ENCODE assay signal across 14 cellular contexts in genomic region chr10:6384847-6385246, GRCh38.
DNase-seq lines count a peak whose midpoint lies in the region; ATAC-seq, FAIRE-seq and TF ChIP-seq lines count a peak whose summit lies in the region.
"Had no signal": no experiment of that assay in that cellular context is flagged by ENCODE, and none has a peak within 500 bp of the region (broad histone marks: within the 10 kb centered on the region; RNA-seq: fewer than 3 reads in every experiment).

No MANE protein-coding gene starts in this region.

- H3K23me2 ChIP-seq in H1 (ENCODE audit: low read depth, low read length) = no peaks in the 10 kb centered on the region; the same call in 1 of the 2 replicates

- no peak overlapping the region for H2BK12ac ChIP-seq in H1 (ENCODE audit: low read depth, low read length)
- no peak overlapping the region for H2BK12ac ChIP-seq in mesenchymal stem cell (ENCODE audit: low read length in 2 of 2)

- H2BK15ac ChIP-seq in H1 (ENCODE audit: low read length) (no peak overlapping the region), mesenchymal stem cell (ENCODE audit: low read depth, poor library complexity, severe bottlenecking) (no peak overlapping the region)

- peaks cover 0 to 2% of the 10 kb centered on the region in 2 experiments for H4K20me1 ChIP-seq in H1 (replicated peaks in 1 of 2; ENCODE audit: control insufficient read depth in 1 of 2, insufficient read depth in 2 of 2, low read length in 2 of 2)

- H3K56ac ChIP-seq in H1 (replicated peaks; ENCODE audit: insufficient read length, low read depth, low read length) = no peak overlapping the region

- H3K27me3 ChIP-seq in H1 (replicated peaks in 1 of 4; ENCODE audit: control insufficient read depth in 3 of 4, extremely low read depth in 1 of 4, insufficient read depth in 3 of 4, low read length in 3 of 4) (no peaks in the 10 kb centered on the region), mesenchymal stem cell (ENCODE audit: control insufficient read depth in 1 of 2, insufficient read depth in 1 of 2, low read length in 2 of 2) (no peaks in the 10 kb centered on the region)
- H3K27me3 ChIP-seq: BE2C had no signal

- DNase-seq in H1 (ENCODE audit: low read depth in 1 of 2, low spot score in 2 of 2) (no peak), mesenchymal stem cell (no peak), substantia nigra (lab: John Stamatoyannopoulos, UW) (no peak)
- no peak for DNase-seq in activated naive CD8-positive, alpha-beta T cell treated with anti-CD3 and anti-CD28 coated beads for 36 hours
- DNase-seq: BE2C; CD4-positive, alpha-beta memory T cell; DMS79; GM23248; H7 had no signal

- H2AK5ac ChIP-seq in H1 (ENCODE audit: low read depth, low read length) (no peak overlapping the region), mesenchymal stem cell (ENCODE audit: low read length, severe bottlenecking) (no peak overlapping the region)

- H3K4me3 ChIP-seq in H1 (ENCODE audit: extremely low read depth in 1 of 4, insufficient read depth in 2 of 4, low read depth in 3 of 4, low read length in 4 of 4) (no peak overlapping the region), mesenchymal stem cell (ENCODE audit: insufficient read depth in 1 of 2, low read depth in 1 of 2, low read length in 2 of 2) (no peak overlapping the region)
- H3K4me3 ChIP-seq: A549, GM23248 had no signal

- H2BK5ac ChIP-seq in H1 (ENCODE audit: low read depth, low read length) (no peak overlapping the region), mesenchymal stem cell (ENCODE audit: low read depth, low read length, poor library complexity, severe bottlenecking) (no peak overlapping the region)

- H4K5ac ChIP-seq in H1 (ENCODE audit: insufficient read length, low read depth, low read length) = no peak overlapping the region

- H3K36me3 ChIP-seq in H1 (ENCODE audit: control insufficient read depth in 2 of 4, insufficient read depth in 4 of 4, low read length in 3 of 4) (no peaks in the 10 kb centered on the region; a peak in 1 of 8 replicates), mesenchymal stem cell (ENCODE audit: control insufficient read depth in 1 of 2, insufficient read depth in 2 of 2, low read depth in 1 of 2, low read length in 2 of 2) (no peaks in the 10 kb centered on the region)
- H3K36me3 ChIP-seq: BE2C had no signal

- H3K79me2 ChIP-seq in H1 (ENCODE audit: control insufficient read depth in 1 of 2, insufficient read depth in 2 of 2, low read length in 2 of 2) = no peaks in the 10 kb centered on the region; a peak in 1 of 4 replicates

- no peak for TF ChIP-seq EP300 in H1 (IDR thresholded peaks at IDR 0.05; ENCODE audit: borderline replicate concordance in 1 of 2, low read depth in 2 of 2, low read length in 2 of 2)

- ATAC-seq in HG03460 (IDR thresholded peaks at IDR 0.05; ENCODE audit: unreplicated experiment) (no peak), HG03469 (IDR thresholded peaks at IDR 0.05; ENCODE audit: unreplicated experiment) (no peak)

- peaks cover 26% of the 10 kb centered on the region for H3K4me1 Mint-ChIP-seq in activated naive CD8-positive, alpha-beta T cell treated with anti-CD3 and anti-CD28 coated beads for 36 hours

- H3K36me3 Mint-ChIP-seq in activated naive CD8-positive, alpha-beta T cell treated with anti-CD3 and anti-CD28 coated beads for 36 hours = peaks cover 25% of the 10 kb centered on the region

- POLR2A ChIA-PET in H1 (lab: Charles Lee; ENCODE audit: partially characterized antibody) = interaction anchor here (1.3 kb wide), 1 partner anchor 11 kb away, joined by 4 read pairs; no protein-coding TSS in a partner anchor

- no peak for TF ChIP-seq RAD21 in H1 (IDR thresholded peaks at IDR 0.05 in 1 of 2, conservative IDR thresholded peaks at IDR 0.05 in 1 of 2; ENCODE audit: low read depth in 2 of 2, low read length in 2 of 2)

- no peak overlapping the region for H3K4me2 ChIP-seq in H1 (ENCODE audit: insufficient read depth in 1 of 2, low read depth in 2 of 2, low read length in 2 of 2)
- no peak overlapping the region for H3K4me2 ChIP-seq in mesenchymal stem cell (ENCODE audit: low read length, poor library complexity, severe bottlenecking)
- H3K4me2 ChIP-seq: A549 had no signal

- no peak for TF ChIP-seq CTCF in H1 (IDR thresholded peaks at IDR 0.05; ENCODE audit: control extremely low read depth in 1 of 3, insufficient read depth in 1 of 3, low read depth in 1 of 3, low read length in 3 of 3)

- H4K91ac ChIP-seq in H1 (replicated peaks; ENCODE audit: insufficient read length, low read length) (peak overlapping the region; percentile 5), mesenchymal stem cell (ENCODE audit: low read length) (peak overlapping the region; percentile 59)

- H3K23ac ChIP-seq in H1 (ENCODE audit: insufficient read length) = no peak overlapping the region
- H3K23ac ChIP-seq in mesenchymal stem cell (ENCODE audit: low read length in 2 of 2) = no peak overlapping the region

- no peak overlapping the region for H3K27ac Mint-ChIP-seq in activated naive CD8-positive, alpha-beta T cell treated with anti-CD3 and anti-CD28 coated beads for 36 hours
- H3K27ac Mint-ChIP-seq: CD4-positive, alpha-beta memory T cell had no signal

- H3K27ac ChIP-seq in H1 (ENCODE audit: low read depth, low read length) = no peak overlapping the region
- H3K27ac ChIP-seq in mesenchymal stem cell (ENCODE audit: low read length, poor library complexity, severe bottlenecking) = no peak overlapping the region
- H3K27ac ChIP-seq in substantia nigra (ENCODE audit: low read depth, low read length, poor library complexity, severe bottlenecking) = peak overlapping the region; percentile 6
- H3K27ac ChIP-seq: C4-2B, GM23248 had no signal

- TF ChIP-seq POLR2A in H1 (IDR thresholded peaks at IDR 0.05; ENCODE audit: control extremely low read depth in 1 of 2, low read depth in 2 of 2, low read length in 2 of 2) = no peak

- FAIRE-seq in H1 (lab: Jason Lieb, UNC) = no peak
- FAIRE-seq: A549, GM12891 had no signal

- H3K27me3 Mint-ChIP-seq in activated naive CD8-positive, alpha-beta T cell treated with anti-CD3 and anti-CD28 coated beads for 36 hours = no peaks in the 10 kb centered on the region
- H3K27me3 Mint-ChIP-seq: CD4-positive, alpha-beta memory T cell had no signal

- H3K9ac ChIP-seq in H1 (replicated peaks in 1 of 4; ENCODE audit: extremely low read depth in 1 of 4, low read depth in 3 of 4, low read length in 3 of 4) = no peak overlapping the region
- H3K9ac ChIP-seq in mesenchymal stem cell (ENCODE audit: low read length) = no peak overlapping the region
- H3K9ac ChIP-seq: GM23248 had no signal

- H3K9me3 Mint-ChIP-seq in activated naive CD8-positive, alpha-beta T cell treated with anti-CD3 and anti-CD28 coated beads for 36 hours = peaks cover 30% of the 10 kb centered on the region

- H3K4me1 ChIP-seq in H1 (replicated peaks in 1 of 4; ENCODE audit: control insufficient read depth in 3 of 4, insufficient read depth in 4 of 4, low read length in 3 of 4) (no peaks in the 10 kb centered on the region), mesenchymal stem cell (ENCODE audit: control insufficient read depth, insufficient read depth, low read depth, low read length) (peaks cover 10% of the 10 kb centered on the region)
- H3K4me1 ChIP-seq: BE2C had no signal

- H2AFZ ChIP-seq in H1 (ENCODE audit: low read length) = no peak overlapping the region
- no peak overlapping the region for H2AFZ ChIP-seq in mesenchymal stem cell (ENCODE audit: low read depth, low read length)
- H2AFZ ChIP-seq: GM23248 had no signal

- H3K79me1 ChIP-seq in H1 (ENCODE audit: low read depth, low read length) (no peaks in the 10 kb centered on the region), mesenchymal stem cell (replicated peaks; ENCODE audit: low read length, poor library complexity, severe bottlenecking) (no peaks in the 10 kb centered on the region)

- no peak overlapping the region for H2BK20ac ChIP-seq in H1 (ENCODE audit: low read length)

- H2BK120ac ChIP-seq in H1 (replicated peaks; ENCODE audit: low read depth, low read length) = no peak overlapping the region
- no peak overlapping the region for H2BK120ac ChIP-seq in mesenchymal stem cell (ENCODE audit: low read depth, low read length)

- H4K8ac ChIP-seq in H1 (ENCODE audit: extremely low read depth, insufficient read depth, low read length) (no peak overlapping the region), mesenchymal stem cell (ENCODE audit: low read length) (no peak overlapping the region)

- CTCF ChIA-PET in H1 (lab: Charles Lee; ENCODE audit: partially characterized antibody) = interaction anchor here (1.1 kb wide), 1 partner anchor 13 kb away, joined by 3 read pairs; no protein-coding TSS in a partner anchor

- no peak overlapping the region for H3K4me3 Mint-ChIP-seq in activated naive CD8-positive, alpha-beta T cell treated with anti-CD3 and anti-CD28 coated beads for 36 hours
- H3K4me3 Mint-ChIP-seq: CD4-positive, alpha-beta memory T cell had no signal

- H3K9me3 ChIP-seq in H1 (ENCODE audit: insufficient read depth in 2 of 2, low read depth in 1 of 2, low read length in 1 of 2) = peaks cover 21 to 30% of the 10 kb centered on the region in 2 experiments
- H3K9me3 ChIP-seq in mesenchymal stem cell (ENCODE audit: control insufficient read depth, low read length) = peaks cover 19% of the 10 kb centered on the region
- H3K9me3 ChIP-seq: BE2C had no signal

- H3K14ac ChIP-seq in H1 (ENCODE audit: insufficient read length) (no peak overlapping the region), mesenchymal stem cell (ENCODE audit: low read length in 2 of 2) (no peak overlapping the region)

- 85% methylated on average over 3 of the region's 3 CpGs; no CpG with 5 or more reads in 1 of the 2 experiments for WGBS in H1 (ENCODE audit: extremely low coverage in 1 of 2, insufficient coverage in 1 of 2, insufficient read length in 1 of 2, insufficient replicate concordance in 2 of 2, low coverage in 1 of 2, low lambda C conversion rate in 2 of 2, missing lambda C conversion rate in 1 of 2), 2 experiments
- 88% methylated on average over 3 of the region's 3 CpGs for WGBS in mesenchymal stem cell

- H3K4ac ChIP-seq in H1 (replicated peaks; ENCODE audit: insufficient read length, low read depth, low read length) = no peak overlapping the region
- no peak overlapping the region for H3K4ac ChIP-seq in mesenchymal stem cell (ENCODE audit: low read depth in 1 of 2, low read length in 2 of 2)

- H3K18ac ChIP-seq in H1 (ENCODE audit: extremely low read depth, low read length) (no peak overlapping the region), mesenchymal stem cell (ENCODE audit: low read depth in 1 of 2, low read length in 2 of 2) (peak overlapping the region in 1 of 2 experiments; percentile 48)

TF ChIP-seq in H1, 55 proteins besides CTCF, POLR2A, EP300 and RAD21 (continues in another document):
- TF ChIP-seq TCF12 (IDR thresholded peaks at IDR 0.05; ENCODE audit: low read depth, low read length) = no peak
- no peak for TF ChIP-seq E2F6 (IDR thresholded peaks at IDR 0.05)
- no peak for TF ChIP-seq SP1 (IDR thresholded peaks at IDR 0.05; ENCODE audit: low read depth, low read length)
- TF ChIP-seq NANOG (IDR thresholded peaks at IDR 0.05; ENCODE audit: insufficient read depth, low read depth, low read length, poor library complexity, severe bottlenecking) = no peak
- TF ChIP-seq SUZ12 (IDR thresholded peaks at IDR 0.05; ENCODE audit: low read length) = no peak
